10 cellular contexts compared by ENCODE assay signal in genomic region chr14:39060818-39061437, GRCh38. TPM values are rescaled to one million over a fixed set of nuclear protein-coding genes. Genes with fewer than 3 reads are reported as not detected.
DNase-seq lines count a peak whose midpoint lies in the region; ATAC-seq lines count a peak whose summit lies in the region.
"Had no signal": no experiment of that assay in that cellular context is flagged by ENCODE, and none has a peak within 500 bp of the region (broad histone marks: within the 10 kb centered on the region; RNA-seq: fewer than 3 reads in every experiment).

No MANE protein-coding gene starts in this region.

- H3K4me3 Mint-ChIP-seq in naive B cell: peak overlapping the region in 1 of 8 donors; percentile 52
- no peak overlapping the region for H3K4me3 Mint-ChIP-seq in activated CD8-positive, alpha-beta T cell treated with anti-CD3 and anti-CD28 coated beads, Interleukin-2, amount 10 ng/mL, durations not matched to agents 7 days and 5 days

- POLR2A ChIA-PET in activated CD8-positive, alpha-beta T cell treated with anti-CD3 and anti-CD28 coated beads, Interleukin-2, amount 10 ng/mL, durations not matched to agents 7 days and 5 days (lab: Charles Lee): no interaction called here

- H3K27ac Mint-ChIP-seq in naive B cell: peak overlapping the region in 4 of 6 donors; percentile 34 to 86 (median 45)
- no peak overlapping the region for H3K27ac Mint-ChIP-seq in activated CD8-positive, alpha-beta T cell treated with anti-CD3 and anti-CD28 coated beads, Interleukin-2, amount 10 ng/mL, durations not matched to agents 7 days and 5 days

- H3K4me1 Mint-ChIP-seq in naive B cell: peaks cover 4 to 18% (median 14%) of the 10 kb centered on the region in 3 donors
- H3K4me1 Mint-ChIP-seq in activated CD8-positive, alpha-beta T cell treated with anti-CD3 and anti-CD28 coated beads, Interleukin-2, amount 10 ng/mL, durations not matched to agents 7 days and 5 days (ENCODE audit: low read depth): no peaks in the 10 kb centered on the region

- peak; percentile 47 for DNase-seq in naive B cell
- no peak for DNase-seq in substantia nigra (lab: John Stamatoyannopoulos, UW)
- DNase-seq in activated CD8-positive, alpha-beta T cell treated with anti-CD3 and anti-CD28 coated beads, Interleukin-2, amount 10 ng/mL, durations not matched to agents 7 days and 5 days: no peak
- no peak for DNase-seq in stimulated activated CD4-positive, alpha-beta T cell treated with anti-CD3 and anti-CD28 coated beads, Interleukin-4, amount 100 ng/mL, for 1 hour
- no peak for DNase-seq in stimulated activated naive CD4-positive, alpha-beta T cell (lab: John Stamatoyannopoulos, UW)
- DNase-seq: activated gamma-delta T cell, DND-41 had no signal

- no peak overlapping the region for H3K27ac ChIP-seq in substantia nigra (ENCODE audit: low read depth, low read length, poor library complexity, severe bottlenecking)

- peak; percentile 99 for ATAC-seq in GM18909 (IDR thresholded peaks at IDR 0.05; ENCODE audit: poor library complexity, unreplicated experiment)
- ATAC-seq in HG02571 (IDR thresholded peaks at IDR 0.05; ENCODE audit: unreplicated experiment): peak; percentile 98
- peak; percentile 99 for ATAC-seq in HG03442 (IDR thresholded peaks at IDR 0.05; ENCODE audit: unreplicated experiment)
- peak; percentile 96 to 97 for ATAC-seq in naive B cell (ENCODE audit: low read depth in 2 of 2)
- ATAC-seq in activated CD8-positive, alpha-beta T cell treated with anti-CD3 and anti-CD28 coated beads, Interleukin-2, amount 10 ng/mL, durations not matched to agents 7 days and 5 days: no peak

- H3K27me3 Mint-ChIP-seq in naive B cell: no peaks in the 10 kb centered on the region
- H3K27me3 Mint-ChIP-seq in activated CD8-positive, alpha-beta T cell treated with anti-CD3 and anti-CD28 coated beads, Interleukin-2, amount 10 ng/mL, durations not matched to agents 7 days and 5 days (ENCODE audit: low read depth): no peaks in the 10 kb centered on the region

- peaks cover 16 to 26% of the 10 kb centered on the region in 2 donors for H3K36me3 Mint-ChIP-seq in naive B cell
- peaks cover 73% of the 10 kb centered on the region for H3K36me3 Mint-ChIP-seq in activated CD8-positive, alpha-beta T cell treated with anti-CD3 and anti-CD28 coated beads, Interleukin-2, amount 10 ng/mL, durations not matched to agents 7 days and 5 days (ENCODE audit: low read depth)

- CTCF ChIA-PET in activated CD8-positive, alpha-beta T cell treated with anti-CD3 and anti-CD28 coated beads, Interleukin-2, amount 10 ng/mL, durations not matched to agents 7 days and 5 days (lab: Charles Lee): no interaction called here

- peaks cover 0 to 23% (median 4%) of the 10 kb centered on the region in 7 donors for H3K9me3 Mint-ChIP-seq in naive B cell
- peaks cover 11% of the 10 kb centered on the region for H3K9me3 Mint-ChIP-seq in activated CD8-positive, alpha-beta T cell treated with anti-CD3 and anti-CD28 coated beads, Interleukin-2, amount 10 ng/mL, durations not matched to agents 7 days and 5 days (ENCODE audit: insufficient read depth)

RNA-seq across cellular contexts. Expression of gene SEC23A, which starts 42.1 kb away (rescaled TPM):
- polyA plus RNA-seq in naive B cell (ENCODE audit: low read depth in 6 of 6): 10 to 100 TPM; 25.4 to 32.4 (median 28.9) TPM
- total RNA-seq in activated CD8-positive, alpha-beta T cell treated with anti-CD3 and anti-CD28 coated beads, Interleukin-2, amount 10 ng/mL, durations not matched to agents 7 days and 5 days: 10 to 100 TPM; 48.2 to 50.2 TPM

RNA-seq across cellular contexts. Expression of gene GEMIN2, which starts 53.2 kb away (rescaled TPM):
- polyA plus RNA-seq in naive B cell (ENCODE audit: low read depth in 6 of 6): 10 to 100 TPM; 12.9 to 23.9 (median 14.6) TPM
- 10 to 100 TPM; 25.4 to 26.7 TPM for total RNA-seq in activated CD8-positive, alpha-beta T cell treated with anti-CD3 and anti-CD28 coated beads, Interleukin-2, amount 10 ng/mL, durations not matched to agents 7 days and 5 days
